In genomic region chr15:57969355-57969754, GRCh38 we compare ENCODE assay signal across 2 cellular contexts.
TF ChIP-seq lines count a peak whose summit lies in the region.

No MANE protein-coding gene starts in this region.

TF ChIP-seq in SK-N-SH, 30 proteins besides CTCF, POLR2A, EP300 and RAD21 (continued from another document):
- TF ChIP-seq POLR2AphosphoS5 (IDR thresholded peaks at IDR 0.05; ENCODE audit: low read depth, low read length) (no peak), GATA2 (CRISPR knock-in tag; IDR thresholded peaks at IDR 0.05) (no peak), GABPA (IDR thresholded peaks at IDR 0.05; ENCODE audit: low read depth) (no peak), IRF3 (IDR thresholded peaks at IDR 0.05; ENCODE audit: low read depth, low read length) (no peak), MEF2A (IDR thresholded peaks at IDR 0.05; ENCODE audit: borderline replicate concordance, low read depth) (no peak), TEAD4 (IDR thresholded peaks at IDR 0.05; ENCODE audit: borderline replicate concordance, insufficient read depth) (no peak), CHD2 (IDR thresholded peaks at IDR 0.05; ENCODE audit: low read length, partially characterized antibody) (no peak), PBX3 (IDR thresholded peaks at IDR 0.05) (no peak)

TF ChIP-seq in SK-N-SH treated with all-trans-retinoic acid at 6 μM for 48 hours, 23 proteins besides CTCF, POLR2A, EP300 and RAD21 (continued from another document):
- TF ChIP-seq POU6F1 (CRISPR knock-in tag; IDR thresholded peaks at IDR 0.05; ENCODE audit: borderline replicate concordance, low read depth) (no peak), TSHZ2 (CRISPR knock-in tag; IDR thresholded peaks at IDR 0.05) (no peak), ZNF70 (CRISPR knock-in tag; IDR thresholded peaks at IDR 0.05) (no peak)
